15 cellular contexts compared by ENCODE assay signal in the genomic region with DNA sequence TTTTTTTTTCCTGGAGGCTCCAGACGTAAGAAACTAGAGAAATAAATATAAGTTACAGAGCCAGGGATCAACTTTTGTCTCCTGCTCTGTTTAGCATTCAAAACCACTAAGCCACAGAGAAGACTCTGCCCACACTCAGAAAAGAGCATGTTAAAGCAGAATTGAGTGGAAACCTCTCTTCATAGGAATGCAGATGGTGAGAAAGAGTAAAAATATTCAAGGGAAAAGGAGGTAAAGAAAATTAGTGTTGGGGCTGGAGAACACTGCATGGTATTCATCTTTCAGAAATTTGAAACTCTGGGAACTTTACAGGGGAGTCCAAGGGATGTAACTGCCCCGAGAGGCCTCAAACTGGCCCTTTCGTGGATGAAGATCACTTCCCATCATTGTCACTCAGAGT.
DNase-seq lines count a peak whose midpoint lies in the region; ATAC-seq and TF ChIP-seq lines count a peak whose summit lies in the region.
"Had no signal": no experiment of that assay in that cellular context is flagged by ENCODE, and none has a peak within 500 bp of the region (broad histone marks: within the 10 kb centered on the region; RNA-seq: fewer than 3 reads in every experiment).

No MANE protein-coding gene starts in this region.

- peak overlapping the region; percentile 30 for H3K4me2 ChIP-seq in fibroblast of lung (ENCODE audit: extremely low read depth, insufficient read depth, low read length)
- no peak overlapping the region for H3K4me2 ChIP-seq in Karpas-422 (ENCODE audit: low read depth, low read length, poor library complexity, severe bottlenecking)

- DNase-seq in Daoy (ENCODE audit: low read depth) (peak; percentile 27), RWPE2 (ENCODE audit: low spot score) (no peak), fibroblast of lung (ENCODE audit: low read depth in 2 of 2) (peak; percentile 42 to 91), osteocyte (ENCODE audit: extremely low spot score, unreplicated experiment) (no peak), Karpas-422 (no peak), DMS114 treated with DMSO at 0.1 percent for 48 hours (lab: John Stamatoyannopoulos, UW; ENCODE audit: unreplicated experiment) (no peak), NCI-H2029 (lab: John Stamatoyannopoulos, UW) (no peak)
- DNase-seq: activated gamma-delta T cell treated with Interleukin-2 at 50 U/mL for 16 hours; CD4-positive, alpha-beta T cell; GOT3; natural killer cell; SHP77 had no signal

- H3K36me3 Mint-ChIP-seq in osteocyte (ENCODE audit: unreplicated experiment) = no peaks in the 10 kb centered on the region
- H3K36me3 Mint-ChIP-seq: natural killer cell had no signal

- H3K9me2 ChIP-seq in Karpas-422 (replicated peaks; ENCODE audit: insufficient read depth, low read length) = no peaks in the 10 kb centered on the region

- H3K27me3 ChIP-seq in RWPE2 (ENCODE audit: insufficient read depth, poor library complexity, severe bottlenecking) (no peaks in the 10 kb centered on the region), fibroblast of lung (ENCODE audit: control insufficient read depth, insufficient read depth, low read length) (no peaks in the 10 kb centered on the region), Karpas-422 (ENCODE audit: low read length) (no peaks in the 10 kb centered on the region)
- H3K27me3 ChIP-seq: suprapubic skin had no signal

- H3K27ac Mint-ChIP-seq in osteocyte (ENCODE audit: unreplicated experiment) = peak overlapping the region; percentile 82
- H3K27ac Mint-ChIP-seq: CD4-positive, alpha-beta T cell; natural killer cell had no signal

- H3K9ac ChIP-seq in fibroblast of lung (ENCODE audit: insufficient read depth, low read length) (no peak overlapping the region), Karpas-422 (ENCODE audit: low read length) (no peak overlapping the region)

- no peak overlapping the region for H3K27ac ChIP-seq in RWPE2 (ENCODE audit: poor library complexity, severe bottlenecking)
- peak overlapping the region; percentile 54 for H3K27ac ChIP-seq in fibroblast of lung (ENCODE audit: insufficient read depth, low read length)
- no peak overlapping the region for H3K27ac ChIP-seq in Karpas-422 (ENCODE audit: low read length)
- H3K27ac ChIP-seq: suprapubic skin had no signal

- H2AFZ ChIP-seq in fibroblast of lung (ENCODE audit: low read length) (no peak overlapping the region), Karpas-422 (ENCODE audit: low read length) (no peak overlapping the region)

- peaks cover 16% of the 10 kb centered on the region for H3K79me2 ChIP-seq in fibroblast of lung (ENCODE audit: control insufficient read depth, insufficient read depth, low read length)
- no peaks in the 10 kb centered on the region for H3K79me2 ChIP-seq in Karpas-422 (ENCODE audit: low read length)

- peak; percentile 12; the same call in 1 of the 3 replicates for ATAC-seq in RWPE2 (ENCODE audit: low read depth)
- ATAC-seq in HG03432 (IDR thresholded peaks at IDR 0.05; ENCODE audit: unreplicated experiment) = no peak
- ATAC-seq: activated CD4-positive, CD25-positive, alpha-beta regulatory T cell treated with anti-CD3 and anti-CD28 coated beads, Interleukin-2, amount 50 U/mL, for 24 hours; natural killer cell had no signal

- H3K4me1 Mint-ChIP-seq in osteocyte (ENCODE audit: unreplicated experiment) = peaks cover 38% of the 10 kb centered on the region
- H3K4me1 Mint-ChIP-seq: natural killer cell had no signal

- no peak overlapping the region for H3K4me3 ChIP-seq in RWPE2 (ENCODE audit: severe bottlenecking)
- no peak overlapping the region for H3K4me3 ChIP-seq in fibroblast of lung (replicated peaks in 1 of 4; ENCODE audit: control extremely low read depth in 1 of 4, insufficient read depth in 1 of 4, low read depth in 3 of 4, low read length in 4 of 4)
- H3K4me3 ChIP-seq in Karpas-422 (ENCODE audit: low read length) = no peak overlapping the region
- H3K4me3 ChIP-seq: suprapubic skin had no signal

- no peaks in the 10 kb centered on the region for H3K27me3 Mint-ChIP-seq in osteocyte (ENCODE audit: unreplicated experiment)
- H3K27me3 Mint-ChIP-seq: CD4-positive, alpha-beta T cell had no signal

- TF ChIP-seq CTCF in RWPE2 (IDR thresholded peaks at IDR 0.05; ENCODE audit: poor library complexity, severe bottlenecking) = no peak
- TF ChIP-seq CTCF in fibroblast of lung (conservative IDR thresholded peaks at IDR 0.05 in 1 of 2, IDR thresholded peaks at IDR 0.05 in 1 of 2; ENCODE audit: low read depth in 1 of 2, low read length in 2 of 2) = no peak
- no peak for TF ChIP-seq CTCF in osteocyte (IDR thresholded peaks at IDR 0.05)

- H3K9me3 Mint-ChIP-seq in osteocyte (ENCODE audit: unreplicated experiment) = no peaks in the 10 kb centered on the region
- H3K9me3 Mint-ChIP-seq: CD4-positive, alpha-beta T cell; natural killer cell had no signal

- H3K4me1 ChIP-seq in RWPE2 (ENCODE audit: insufficient read depth, poor library complexity, severe bottlenecking) = peaks cover 8% of the 10 kb centered on the region
- peaks cover 2% of the 10 kb centered on the region for H3K4me1 ChIP-seq in fibroblast of lung (ENCODE audit: control insufficient read depth, extremely low read depth, insufficient read depth, low read length)
- H3K4me1 ChIP-seq in Karpas-422 (ENCODE audit: low read length) = no peaks in the 10 kb centered on the region
- H3K4me1 ChIP-seq: suprapubic skin had no signal

- H3K36me3 ChIP-seq in RWPE2 (ENCODE audit: low read depth) (0 out of 2 replicates have a peak, but pooled peaks cover 3% of the 10 kb centered on the region), fibroblast of lung (ENCODE audit: control insufficient read depth, insufficient read depth, low read length) (no peaks in the 10 kb centered on the region), Karpas-422 (ENCODE audit: insufficient read depth, low read length) (no peaks in the 10 kb centered on the region)
- H3K36me3 ChIP-seq: suprapubic skin had no signal

- H3K9me3 ChIP-seq in RWPE2 (ENCODE audit: severe bottlenecking) (no peaks in the 10 kb centered on the region), fibroblast of lung (ENCODE audit: control insufficient read depth, insufficient read depth, low read depth, low read length) (no peaks in the 10 kb centered on the region), Karpas-422 (ENCODE audit: low read length) (no peaks in the 10 kb centered on the region)
- H3K9me3 ChIP-seq: suprapubic skin had no signal

- H4K20me1 ChIP-seq in fibroblast of lung (ENCODE audit: control insufficient read depth, extremely low read depth, insufficient read depth, low read length) (no peaks in the 10 kb centered on the region), Karpas-422 (ENCODE audit: insufficient read depth, low read depth, low read length) (no peaks in the 10 kb centered on the region)

- no peak overlapping the region for H3K4me3 Mint-ChIP-seq in osteocyte (ENCODE audit: unreplicated experiment)
- H3K4me3 Mint-ChIP-seq: CD4-positive, alpha-beta T cell; natural killer cell had no signal

Comparison
In these comparisons a context has a peak if more than half of its experiments do, and no peak if none do; other contexts are left out.
1. DNase-seq: peak in Daoy (single experiment) and fibroblast of lung (2 of 2); none in RWPE2 (single experiment), osteocyte (single experiment), Karpas-422 (single experiment), DMS114 treated with DMSO at 0.1 percent for 48 hours (single experiment) and NCI-H2029 (single experiment).